ENCODE assay signal across 22 cellular contexts in the genomic region with DNA sequence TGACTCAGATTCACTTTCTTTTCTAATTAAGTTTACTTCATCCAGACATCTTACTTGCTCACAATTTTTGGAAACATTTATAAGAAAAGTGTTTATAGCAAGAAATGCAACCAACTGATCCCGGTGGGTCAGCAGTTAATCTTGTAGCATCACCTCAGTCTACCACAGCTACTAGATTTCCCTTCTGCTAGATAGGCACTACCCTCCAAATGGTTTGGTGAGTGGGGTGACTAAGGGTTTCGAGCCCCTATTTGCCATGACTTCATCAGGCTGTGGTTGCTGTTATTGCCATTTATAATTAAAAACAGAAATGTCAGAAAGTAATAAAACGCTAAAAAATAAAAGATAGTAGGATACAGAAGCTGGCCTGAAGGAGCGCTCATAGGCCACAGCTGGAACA.
A peak's percentile ranks its signal among the peaks of the same experiment; 100 is the strongest.
DNase-seq lines count a peak whose midpoint lies in the region; ATAC-seq and TF ChIP-seq lines count a peak whose summit lies in the region.
"Had no signal": no experiment of that assay in that cellular context is flagged by ENCODE, and none has a peak within 500 bp of the region (broad histone marks: within the 10 kb centered on the region; RNA-seq: fewer than 3 reads in every experiment).

No MANE protein-coding gene starts in this region.

- POLR2A ChIA-PET in SK-N-SH (lab: Yijun Ruan, JAX) = interaction anchor here (0.6 kb wide), 1 partner anchor 467 kb away, joined by 3 read pairs; no protein-coding TSS in a partner anchor

- H3K36me3 ChIP-seq in SK-N-SH (replicated peaks in 1 of 2; ENCODE audit: control insufficient read depth in 1 of 2, insufficient read depth in 2 of 2, low read length in 1 of 2) = no peaks in the 10 kb centered on the region
- no peaks in the 10 kb centered on the region for H3K36me3 ChIP-seq in GM23248 (ENCODE audit: low read depth)

- H3F3A ChIP-seq in SK-N-SH (replicated peaks; ENCODE audit: insufficient read depth) (no peaks in the 10 kb centered on the region), GM23248 (ENCODE audit: insufficient read depth) (peaks cover 23% of the 10 kb centered on the region; the same call in 1 of the 2 replicates)

- DNase-seq in SK-N-SH (no peak), GM23248 (peak; percentile 52), fibroblast of gingiva (ENCODE audit: low read depth) (peak; percentile 3), NCI-H69 (lab: John Stamatoyannopoulos, UW) (no peak), NCI-H2081 treated with DMSO at 0.1 percent for 48 hours (lab: John Stamatoyannopoulos, UW) (no peak), NCI-H1105 (lab: John Stamatoyannopoulos, UW) (no peak)
- DNase-seq: AML-193; C1 segment of cervical spinal cord; CD4-positive, alpha-beta memory T cell; COR-L47; H9; Karpas-422; NCI-H1092; NCI-H1436; NCI-H187; NCI-H2171 treated with DMSO at 0.1 percent for 48 hours; NCI-H345; NCI-H510A treated with DMSO at 0.1 percent for 48 hours; NCI-H748 treated with DMSO at 0.1 percent for 48 hours had no signal

- H3K9me3 ChIP-seq in SK-N-SH (no peaks in the 10 kb centered on the region), GM23248 (ENCODE audit: low read depth) (no peaks in the 10 kb centered on the region)

- no peak for TF ChIP-seq RAD21 in SK-N-SH (IDR thresholded peaks at IDR 0.05; ENCODE audit: low read length)

- no peak for TF ChIP-seq EP300 in SK-N-SH (IDR thresholded peaks at IDR 0.05; ENCODE audit: borderline replicate concordance in 1 of 2, low read depth in 1 of 2, low read length in 1 of 2)

- H2AFZ ChIP-seq in SK-N-SH (ENCODE audit: low read depth) (no peak overlapping the region), GM23248 (no peak overlapping the region)
- H2AFZ ChIP-seq: GM23338 had no signal

- WGBS in SK-N-SH (ENCODE audit: low lambda C conversion rate) = 23% methylated on average over 4 of the region's 4 CpGs
- WGBS in GM23248 (ENCODE audit: low coverage in 1 of 2, low lambda C conversion rate in 2 of 2, missing lambda C conversion rate in 2 of 2), 2 experiments = 26% methylated on average over 4 of the region's 4 CpGs

- H3K4me2 ChIP-seq in SK-N-SH (no peak overlapping the region), GM23248 (ENCODE audit: unreplicated experiment) (no peak overlapping the region)
- H3K4me2 ChIP-seq: GM23338 had no signal

- H3K9ac ChIP-seq in SK-N-SH = no peak overlapping the region
- H3K9ac ChIP-seq in GM23248 = no peak overlapping the region

- no peaks in the 10 kb centered on the region for H4K20me1 ChIP-seq in SK-N-SH (ENCODE audit: insufficient read depth)
- no peaks in the 10 kb centered on the region for H4K20me1 ChIP-seq in GM23248 (ENCODE audit: insufficient read depth)

- H3K4me3 ChIP-seq in SK-N-SH (ENCODE audit: low read depth in 2 of 2, low read length in 1 of 2) = no peak overlapping the region
- H3K4me3 ChIP-seq in GM23248 = no peak overlapping the region
- H3K4me3 ChIP-seq: GM23338 had no signal

- H3K4me1 ChIP-seq in SK-N-SH (ENCODE audit: control insufficient read depth in 1 of 2, insufficient read depth in 2 of 2, low read depth in 1 of 2, low read length in 1 of 2) (no peaks in the 10 kb centered on the region), GM23248 (ENCODE audit: insufficient read depth) (peaks cover 9% of the 10 kb centered on the region)

- CTCF ChIA-PET in SK-N-SH (lab: Yijun Ruan, JAX) = no interaction called here

- H3K79me2 ChIP-seq in SK-N-SH (ENCODE audit: insufficient read depth) (no peaks in the 10 kb centered on the region), GM23248 (ENCODE audit: insufficient read depth) (no peaks in the 10 kb centered on the region)

- in situ Hi-C loops in GM23248 (cut with MboI) = no loop called here

- peak; percentile 44; the same call in 2 of the 3 replicates for ATAC-seq in SK-N-SH treated with all-trans-retinoic acid at 6 μM for 48 hours
- ATAC-seq: GM23338 had no signal

- H3K27ac ChIP-seq in SK-N-SH (ENCODE audit: low read depth in 2 of 2, low read length in 1 of 2) = no peak overlapping the region
- H3K27ac ChIP-seq in GM23248 = no peak overlapping the region
- H3K27ac ChIP-seq: 22Rv1 had no signal

- H3K9me2 ChIP-seq in SK-N-SH (no peaks in the 10 kb centered on the region), GM23248 (ENCODE audit: insufficient read depth) (no peaks in the 10 kb centered on the region)

- no peaks in the 10 kb centered on the region for H3K27me3 ChIP-seq in SK-N-SH (ENCODE audit: insufficient read depth)
- no peaks in the 10 kb centered on the region for H3K27me3 ChIP-seq in GM23248 (replicated peaks; ENCODE audit: insufficient read depth)

- TF ChIP-seq CTCF in SK-N-SH (IDR thresholded peaks at IDR 0.05) = no peak

TF ChIP-seq in SK-N-SH treated with all-trans-retinoic acid at 6 μM for 48 hours, 23 proteins besides CTCF, POLR2A, EP300 and RAD21:
- TF ChIP-seq CSDC2 (CRISPR knock-in tag; IDR thresholded peaks at IDR 0.05) (no peak), ZFP30 (CRISPR knock-in tag; IDR thresholded peaks at IDR 0.05) (no peak)

TF ChIP-seq in SK-N-SH, 30 proteins besides CTCF, POLR2A, EP300 and RAD21:
- no peak for TF ChIP-seq YY1 (IDR thresholded peaks at IDR 0.05; ENCODE audit: low read depth)

Comparison
In these comparisons a context has a peak if more than half of its experiments do, and no peak if none do; other contexts are left out.
1. DNase-seq: peak in GM23248 (single experiment) and fibroblast of gingiva (single experiment); none in SK-N-SH (single experiment), NCI-H69 (single experiment), NCI-H2081 treated with DMSO at 0.1 percent for 48 hours (single experiment) and NCI-H1105 (single experiment).